Comparison of ENCODE assay signal across 8 cellular contexts in the genomic region with DNA sequence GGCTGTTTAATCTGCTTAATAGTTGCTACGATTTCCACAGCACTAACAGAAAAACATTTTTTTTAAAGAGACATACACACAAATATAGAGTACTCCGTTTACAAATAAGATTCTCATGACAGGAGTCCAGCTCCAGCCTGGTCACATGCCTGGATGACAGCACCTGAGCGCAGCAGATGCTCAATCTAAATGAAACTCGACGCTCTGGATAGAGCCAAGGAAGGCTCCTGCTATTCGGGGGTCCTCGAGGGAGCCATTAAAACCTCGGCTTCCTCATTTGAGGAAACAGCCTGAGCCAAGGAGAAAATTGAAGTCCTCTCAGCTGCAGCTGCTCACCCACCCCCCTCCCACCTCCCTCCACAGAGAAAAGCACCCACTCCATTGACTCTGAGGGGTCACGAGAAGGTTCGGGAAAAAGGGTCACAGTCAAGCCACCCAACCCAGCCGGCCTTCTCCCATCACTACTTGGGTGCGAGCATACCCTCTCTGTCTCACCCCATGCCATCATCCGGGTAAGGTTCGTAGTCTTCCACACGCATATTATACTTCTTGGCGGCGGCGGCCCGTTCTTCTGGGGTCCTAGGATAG. TPM values are rescaled to one million over a fixed set of nuclear protein-coding genes. Genes with fewer than 3 reads are reported as not detected.
DNase-seq lines count a peak whose midpoint lies in the region; ATAC-seq, FAIRE-seq and TF ChIP-seq lines count a peak whose summit lies in the region.

No MANE protein-coding gene starts in this region.

- no peak for ATAC-seq in HG03139 (IDR thresholded peaks at IDR 0.05; ENCODE audit: unreplicated experiment)
- ATAC-seq in HG03159 (IDR thresholded peaks at IDR 0.05; ENCODE audit: unreplicated experiment): no peak
- no peak for ATAC-seq in GM19035 (IDR thresholded peaks at IDR 0.05; ENCODE audit: unreplicated experiment)

- DNase-seq in ELF-1 (ENCODE audit: low read depth, low spot score) (peak; percentile 8), adrenal gland (peak in 4 of 7 donors; percentile 20 to 61 (median 28)), kidney (no peak)

- TF ChIP-seq POLR2A in adrenal gland (IDR thresholded peaks at IDR 0.05): no peak

- TF ChIP-seq CTCF in adrenal gland (IDR thresholded peaks at IDR 0.05): no peak
- no peak for TF ChIP-seq CTCF in kidney (IDR thresholded peaks at IDR 0.05; ENCODE audit: borderline replicate concordance, extremely low read depth, insufficient read depth)

- 0 to 1% (median 1%) methylated on average over 15 to 19 of the region's 19 CpGs for WGBS in adrenal gland, 4 donors

- H3K4me3 ChIP-seq in HUES48 (ENCODE audit: low read depth, low read length) (peak overlapping the region; percentile 98), adrenal gland (peak overlapping the region; percentile 58 to 87 (median 82)), kidney (ENCODE audit: low read length in 2 of 2) (peak overlapping the region; percentile 93 to 97), subcutaneous abdominal adipose tissue (ENCODE audit: low read depth in 1 of 5, low read length in 5 of 5) (peak overlapping the region; percentile 80 to 99 (median 91))

- H3K36me3 ChIP-seq in HUES48 (ENCODE audit: control insufficient read depth, insufficient read depth, low read length): peaks cover 43% of the 10 kb centered on the region
- peaks cover 0 to 32% of the 10 kb centered on the region in 2 donors for H3K36me3 ChIP-seq in adrenal gland (replicated peaks in 1 of 2)
- peaks cover 17 to 31% of the 10 kb centered on the region in 2 donors for H3K36me3 ChIP-seq in kidney (ENCODE audit: control insufficient read depth in 1 of 2, insufficient read depth in 2 of 2, low read length in 2 of 2)
- peaks cover 9 to 33% (median 29%) of the 10 kb centered on the region in 5 donors for H3K36me3 ChIP-seq in subcutaneous abdominal adipose tissue (ENCODE audit: control insufficient read depth in 5 of 5, insufficient read depth in 5 of 5, low read length in 5 of 5)

- intact Hi-C loops in adrenal gland (cut with DNase I) (loop anchor here in 1 of 2 donors (10.0 kb wide), 1 partner anchor 194 kb away; a partner anchor contains a TSS), kidney (cut with DNase I) (no loop called here)

- FAIRE-seq in kidney (lab: Jason Lieb, UNC): no peak

- H3K27ac ChIP-seq in HUES48 (ENCODE audit: low read depth, low read length): no peak overlapping the region
- peak overlapping the region in 3 of 5 donors; percentile 67 to 86 (median 72) for H3K27ac ChIP-seq in adrenal gland
- H3K27ac ChIP-seq in kidney (ENCODE audit: low read depth in 2 of 2, low read length in 2 of 2): peak overlapping the region; percentile 67 to 74
- peak overlapping the region; percentile 77 for H3K27ac ChIP-seq in subcutaneous abdominal adipose tissue (ENCODE audit: low read depth, low read length)

- H3K9ac ChIP-seq in HUES48 (ENCODE audit: low read depth, low read length): peak overlapping the region; percentile 82
- H3K9ac ChIP-seq in kidney (ENCODE audit: low read length in 2 of 2): peak overlapping the region; percentile 95 to 97
- H3K9ac ChIP-seq in subcutaneous abdominal adipose tissue (ENCODE audit: low read length in 5 of 5): peak overlapping the region; percentile 82 to 96 (median 91)

- peaks cover 6% of the 10 kb centered on the region for H3K4me1 ChIP-seq in HUES48 (ENCODE audit: control insufficient read depth, insufficient read depth, low read length)
- H3K4me1 ChIP-seq in adrenal gland (replicated peaks in 1 of 2): peaks cover 18 to 25% of the 10 kb centered on the region in 2 donors
- H3K4me1 ChIP-seq in kidney (ENCODE audit: control insufficient read depth in 1 of 2, insufficient read depth in 1 of 2, low read depth in 1 of 2, low read length in 2 of 2): peaks cover 9 to 15% of the 10 kb centered on the region in 2 donors
- peaks cover 0 to 22% (median 20%) of the 10 kb centered on the region in 5 donors for H3K4me1 ChIP-seq in subcutaneous abdominal adipose tissue (ENCODE audit: control insufficient read depth in 5 of 5, insufficient read depth in 5 of 5, low read length in 5 of 5)

- no peaks in the 10 kb centered on the region for H3K9me3 ChIP-seq in HUES48 (ENCODE audit: control insufficient read depth, insufficient read depth, low read length)
- no peaks in the 10 kb centered on the region for H3K9me3 ChIP-seq in adrenal gland (replicated peaks in 1 of 3)
- H3K9me3 ChIP-seq in kidney (ENCODE audit: control insufficient read depth in 1 of 2, low read length in 2 of 2): no peaks in the 10 kb centered on the region
- no peaks in the 10 kb centered on the region for H3K9me3 ChIP-seq in subcutaneous abdominal adipose tissue (ENCODE audit: control insufficient read depth in 5 of 5, low read length in 5 of 5)

- H3K27me3 ChIP-seq in HUES48 (ENCODE audit: control insufficient read depth, insufficient read depth, low read length): no peaks in the 10 kb centered on the region
- no peaks in the 10 kb centered on the region for H3K27me3 ChIP-seq in adrenal gland
- H3K27me3 ChIP-seq in subcutaneous abdominal adipose tissue (ENCODE audit: control insufficient read depth in 5 of 5, insufficient read depth in 4 of 5, low read length in 5 of 5): no peaks in the 10 kb centered on the region

RNA-seq across cellular contexts. Expression of a gene that starts 0.7 kb away (rescaled TPM):
- 100 to 1,000 TPM; 181 to 392 (median 217) TPM for total RNA-seq in adrenal gland
- 100 to 1,000 TPM; 203 to 689 (median 334) TPM for polyA plus RNA-seq in adrenal gland
- 162 TPM for total RNA-seq in kidney
- 638 TPM for polyA plus RNA-seq in kidney (ENCODE audit: insufficient read depth, low read depth, low replicate concordance)

RNA-seq across cellular contexts. Expression of a gene that starts 6.8 kb away (rescaled TPM):
- total RNA-seq in adrenal gland: 10 to 100 TPM; 10.0 to 46.4 (median 27.4) TPM
- 10 to 100 TPM in 1 of 3 donors, 1 to 10 TPM in 2; 6.7 to 43.0 (median 10.0) TPM for polyA plus RNA-seq in adrenal gland
- 40.6 TPM for total RNA-seq in kidney
- 10.9 TPM for polyA plus RNA-seq in kidney (ENCODE audit: insufficient read depth, low read depth, low replicate concordance)

RNA-seq across cellular contexts. Expression of a gene that starts 9.3 kb away (rescaled TPM):
- total RNA-seq in adrenal gland: 10 to 100 TPM in 3 of 8 donors, 1 to 10 TPM in 5; 2.9 to 85.1 (median 8.3) TPM
- 10 to 100 TPM in 2 of 3 donors, 1 to 10 TPM in 1; 2.8 to 41.8 (median 27.1) TPM for polyA plus RNA-seq in adrenal gland
- 10.6 TPM for total RNA-seq in kidney
- polyA plus RNA-seq in kidney (ENCODE audit: insufficient read depth, low read depth, low replicate concordance): 5.6 TPM
